Comparison of ENCODE assay signal across 1 cellular context in the genomic region with DNA sequence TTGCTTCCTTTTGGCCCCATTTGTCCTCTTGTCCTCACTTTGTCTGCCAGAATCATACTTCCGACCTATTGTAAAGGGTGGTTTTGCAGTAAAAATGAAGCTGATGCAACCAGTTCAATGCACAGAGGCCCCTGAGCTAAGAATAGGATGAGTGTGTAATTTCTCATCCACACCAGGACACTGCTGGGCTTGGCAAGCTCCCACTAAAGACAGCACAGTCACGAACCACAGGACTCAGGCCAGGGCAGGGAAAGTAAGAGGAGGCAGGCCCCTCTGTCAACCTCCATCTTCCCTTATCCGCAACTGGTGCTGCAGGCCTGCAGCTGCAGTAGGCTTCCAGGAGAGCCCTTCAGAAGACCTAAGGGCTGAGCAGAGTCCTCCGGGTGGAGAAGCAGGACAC. TPM values are rescaled to one million over a fixed set of nuclear protein-coding genes. Genes with fewer than 3 reads are reported as not detected.
"Had no signal": no experiment of that assay in that cellular context is flagged by ENCODE, and none has a peak within 500 bp of the region (broad histone marks: within the 10 kb centered on the region; RNA-seq: fewer than 3 reads in every experiment).

No MANE protein-coding gene starts in this region.

RNA-seq across cellular contexts. Expression of a gene that starts 56.7 kb away (rescaled TPM):
- total RNA-seq: G401 had no signal
